In the genomic region with DNA sequence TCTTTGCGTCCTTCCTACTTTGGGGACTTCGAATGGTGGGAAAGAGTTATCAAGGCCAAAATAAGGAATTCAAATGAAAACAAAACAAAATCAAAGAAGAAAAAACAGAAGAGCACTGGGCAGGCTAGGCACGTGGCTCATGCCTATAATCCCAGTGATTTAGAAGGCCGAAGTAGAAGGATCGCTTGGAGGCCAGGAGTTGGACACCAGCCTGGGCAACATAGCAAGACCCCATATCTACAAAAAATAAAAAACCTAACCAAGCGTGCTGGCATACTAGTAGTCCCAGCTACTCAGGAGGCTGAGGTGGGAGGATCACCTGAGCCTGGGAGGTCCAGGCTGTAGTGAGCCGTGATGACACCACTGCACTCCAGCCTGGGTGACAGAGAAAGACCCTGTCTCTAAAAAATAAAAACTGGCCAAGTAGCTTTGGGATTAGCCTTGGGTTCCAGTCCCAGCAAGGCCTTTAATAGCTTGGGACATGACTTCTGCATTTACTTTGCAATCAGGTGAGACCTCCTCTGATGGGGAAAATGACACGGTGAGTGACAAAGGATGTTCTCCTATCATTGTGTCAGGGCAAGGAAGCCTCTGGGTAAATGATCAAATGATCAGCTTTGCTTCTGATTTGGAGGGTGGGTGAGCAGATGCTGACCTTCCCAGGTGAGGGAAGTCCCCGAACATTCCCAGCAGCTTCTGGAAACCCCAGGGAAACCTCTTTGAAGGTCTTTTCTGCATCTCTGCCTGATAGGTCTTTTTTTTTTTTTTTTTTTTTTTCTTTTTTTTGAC, we compare ENCODE assay signal across 1 cellular context.
TF ChIP-seq lines count a peak whose summit lies in the region.

No MANE protein-coding gene starts in this region.

TF ChIP-seq in K562, 482 proteins besides CTCF, POLR2A, EP300 and RAD21:
- TF ChIP-seq ZNF121 (CRISPR knock-in tag; conservative IDR thresholded peaks at IDR 0.05): peak; percentile 86
- TF ChIP-seq COPS2 (conservative IDR thresholded peaks at IDR 0.05): no peak
